ENCODE assay signal across 22 cellular contexts in genomic region chr2:188196343-188197008, GRCh38.
DNase-seq lines count a peak whose midpoint lies in the region; ATAC-seq, FAIRE-seq and TF ChIP-seq lines count a peak whose summit lies in the region.
"Had no signal": no experiment of that assay in that cellular context is flagged by ENCODE, and none has a peak within 500 bp of the region (broad histone marks: within the 10 kb centered on the region; RNA-seq: fewer than 3 reads in every experiment).

No MANE protein-coding gene starts in this region.

- no peak for FAIRE-seq in D721Med (lab: Jason Lieb, UNC)

- DNase-seq in AG20443 (ENCODE audit: low spot score): peak; percentile 22
- peak; percentile 45 for DNase-seq in amniotic epithelial cell (ENCODE audit: low read depth)
- peak; percentile 58 for DNase-seq in fibroblast of peridontal ligament (ENCODE audit: extremely low read depth)
- DNase-seq in renal cortical epithelial cell (ENCODE audit: low read depth): peak; percentile 84
- no peak for DNase-seq in posterior cingulate gyrus
- no peak for DNase-seq in D721Med (ENCODE audit: insufficient read length, low spot score)
- no peak for DNase-seq in activated naive CD4-positive, alpha-beta T cell treated with anti-CD3 and anti-CD28 coated beads for 36 hours
- DNase-seq: activated CD4-positive, alpha-beta T cell treated with anti-CD3 and anti-CD28 coated beads for 36 hours; activated naive CD8-positive, alpha-beta T cell treated with anti-CD3 and anti-CD28 coated beads, Interleukin-2, amount 10 ng/mL, durations not matched to agents 7 days and 5 days; CD8-positive, alpha-beta memory T cell; DMS79; effector memory CD8-positive, alpha-beta T cell; foreskin melanocyte; natural killer cell; NCI-H2029 treated with DMSO at 0.1 percent for 48 hours; RPMI8226; stimulated activated CD8-positive, alpha-beta memory T cell treated with anti-CD3 and anti-CD28 coated beads, Interleukin-4, amount 100 ng/mL, for 48 hours; SW 1271 had no signal

- TF ChIP-seq CTCF in D721Med (IDR thresholded peaks at IDR 0.05; ENCODE audit: insufficient read depth, missing control alignments): no peak

- H3K4me3 Mint-ChIP-seq in activated naive CD4-positive, alpha-beta T cell treated with anti-CD3 and anti-CD28 coated beads for 36 hours: no peak overlapping the region
- H3K4me3 Mint-ChIP-seq: activated CD4-positive, alpha-beta T cell treated with anti-CD3 and anti-CD28 coated beads for 36 hours; activated naive CD8-positive, alpha-beta T cell treated with anti-CD3 and anti-CD28 coated beads, Interleukin-2, amount 10 ng/mL, durations not matched to agents 7 days and 5 days; activated T-helper 1 cell treated with anti-CD3 and anti-CD28 coated beads, Interleukin-12 subunit alpha, Interleukin-12 subunit beta, Interleukin-2, Interleukin-4 antibody, amounts not matched to agents 30 ng/mL and 10 ng/mL and 1 ng/mL, durations not matched to agents 14 hours and 24 hours and 36 hours; CD8-positive, alpha-beta memory T cell; central memory CD8-positive, alpha-beta T cell; effector memory CD8-positive, alpha-beta T cell; natural killer cell had no signal

- H3K36me3 Mint-ChIP-seq in activated naive CD4-positive, alpha-beta T cell treated with anti-CD3 and anti-CD28 coated beads for 36 hours (ENCODE audit: low read depth): no peaks in the 10 kb centered on the region
- H3K36me3 Mint-ChIP-seq: activated naive CD8-positive, alpha-beta T cell treated with anti-CD3 and anti-CD28 coated beads, Interleukin-2, amount 10 ng/mL, durations not matched to agents 7 days and 5 days; CD8-positive, alpha-beta memory T cell had no signal

- H3K4me1 Mint-ChIP-seq in activated naive CD4-positive, alpha-beta T cell treated with anti-CD3 and anti-CD28 coated beads for 36 hours (ENCODE audit: low read depth): no peaks in the 10 kb centered on the region
- H3K4me1 Mint-ChIP-seq: activated CD4-positive, alpha-beta T cell treated with anti-CD3 and anti-CD28 coated beads for 36 hours; activated naive CD8-positive, alpha-beta T cell treated with anti-CD3 and anti-CD28 coated beads, Interleukin-2, amount 10 ng/mL, durations not matched to agents 7 days and 5 days; CD8-positive, alpha-beta memory T cell; central memory CD8-positive, alpha-beta T cell; natural killer cell had no signal

- CTCF ChIA-PET in activated naive CD4-positive, alpha-beta T cell treated with anti-CD3 and anti-CD28 coated beads for 36 hours (lab: Charles Lee): no interaction called here

- no peaks in the 10 kb centered on the region for H3K9me3 Mint-ChIP-seq in activated naive CD4-positive, alpha-beta T cell treated with anti-CD3 and anti-CD28 coated beads for 36 hours
- H3K9me3 Mint-ChIP-seq: activated naive CD8-positive, alpha-beta T cell treated with anti-CD3 and anti-CD28 coated beads, Interleukin-2, amount 10 ng/mL, durations not matched to agents 7 days and 5 days; activated T-helper 1 cell treated with anti-CD3 and anti-CD28 coated beads, Interleukin-12 subunit alpha, Interleukin-12 subunit beta, Interleukin-2, Interleukin-4 antibody, amounts not matched to agents 30 ng/mL and 10 ng/mL and 1 ng/mL, durations not matched to agents 14 hours and 24 hours and 36 hours had no signal

- no peak for ATAC-seq in GM18870 (IDR thresholded peaks at IDR 0.05; ENCODE audit: unreplicated experiment)
- ATAC-seq: activated CD4-positive, alpha-beta T cell treated with anti-CD3 and anti-CD28 coated beads for 36 hours; effector memory CD8-positive, alpha-beta T cell; natural killer cell had no signal

- no peak overlapping the region for H3K27ac Mint-ChIP-seq in activated naive CD4-positive, alpha-beta T cell treated with anti-CD3 and anti-CD28 coated beads for 36 hours
- H3K27ac Mint-ChIP-seq: activated CD4-positive, alpha-beta T cell treated with anti-CD3 and anti-CD28 coated beads for 36 hours; activated naive CD8-positive, alpha-beta T cell treated with anti-CD3 and anti-CD28 coated beads, Interleukin-2, amount 10 ng/mL, durations not matched to agents 7 days and 5 days; activated T-helper 1 cell treated with anti-CD3 and anti-CD28 coated beads, Interleukin-12 subunit alpha, Interleukin-12 subunit beta, Interleukin-2, Interleukin-4 antibody, amounts not matched to agents 30 ng/mL and 10 ng/mL and 1 ng/mL, durations not matched to agents 14 hours and 24 hours and 36 hours; CD8-positive, alpha-beta memory T cell; effector memory CD8-positive, alpha-beta T cell; natural killer cell; progenitor cell of endocrine pancreas had no signal

- intact Hi-C loops in posterior cingulate gyrus (cut with DNase I): no loop called here
- intact Hi-C loops in activated naive CD4-positive, alpha-beta T cell treated with anti-CD3 and anti-CD28 coated beads for 36 hours (cut with micrococcal nuclease): no loop called here

- H3K27me3 Mint-ChIP-seq in activated naive CD4-positive, alpha-beta T cell treated with anti-CD3 and anti-CD28 coated beads for 36 hours (ENCODE audit: low read depth): peaks cover 3% of the 10 kb centered on the region
- H3K27me3 Mint-ChIP-seq: activated CD4-positive, alpha-beta T cell treated with anti-CD3 and anti-CD28 coated beads for 36 hours; activated naive CD8-positive, alpha-beta T cell treated with anti-CD3 and anti-CD28 coated beads, Interleukin-2, amount 10 ng/mL, durations not matched to agents 7 days and 5 days; CD8-positive, alpha-beta memory T cell; central memory CD8-positive, alpha-beta T cell; effector memory CD8-positive, alpha-beta T cell; progenitor cell of endocrine pancreas had no signal

Comparison
In these comparisons a context has a peak if more than half of its experiments do, and no peak if none do; other contexts are left out.
1. DNase-seq: peak in AG20443 (single experiment), amniotic epithelial cell (single experiment), fibroblast of peridontal ligament (single experiment) and renal cortical epithelial cell (single experiment); none in posterior cingulate gyrus (0 of 10), D721Med (single experiment) and activated naive CD4-positive, alpha-beta T cell treated with anti-CD3 and anti-CD28 coated beads for 36 hours (single experiment).